Comparison of ENCODE assay signal across 8 cellular contexts in the genomic region with DNA sequence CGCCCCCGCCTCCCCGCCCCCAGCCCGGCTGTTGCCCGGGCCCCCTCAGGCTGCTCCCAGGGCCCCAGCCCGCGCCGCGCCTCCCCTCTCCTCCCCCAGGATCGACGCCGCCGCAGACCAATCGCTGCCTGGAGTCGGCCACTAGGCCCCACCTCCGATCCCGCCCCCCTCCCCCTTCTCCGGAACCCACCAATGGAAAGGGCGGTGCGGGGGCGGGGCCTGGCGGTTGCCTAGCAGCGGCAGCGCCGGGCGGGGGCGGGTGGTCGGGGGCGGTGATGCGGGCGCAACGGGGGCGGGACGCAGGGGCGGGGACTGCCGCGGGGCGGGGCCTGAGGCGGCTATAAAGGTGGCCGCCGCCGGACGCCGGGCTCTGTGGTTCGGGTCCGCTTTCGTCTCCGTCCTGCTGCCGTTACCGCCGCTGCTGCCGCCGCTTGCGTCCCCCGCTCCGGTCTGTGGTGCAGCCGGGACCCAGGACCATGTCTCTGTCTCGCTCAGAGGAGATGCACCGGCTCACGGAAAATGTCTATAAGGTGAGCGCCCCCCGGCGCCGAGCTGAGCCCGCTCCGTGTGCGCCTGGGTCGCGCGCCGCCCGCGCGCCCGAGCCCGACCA. TPM values are rescaled to one million over a fixed set of nuclear protein-coding genes. Genes with fewer than 3 reads are reported as not detected.
DNase-seq lines count a peak whose midpoint lies in the region; ATAC-seq and TF ChIP-seq lines count a peak whose summit lies in the region.

A gene with protein sequence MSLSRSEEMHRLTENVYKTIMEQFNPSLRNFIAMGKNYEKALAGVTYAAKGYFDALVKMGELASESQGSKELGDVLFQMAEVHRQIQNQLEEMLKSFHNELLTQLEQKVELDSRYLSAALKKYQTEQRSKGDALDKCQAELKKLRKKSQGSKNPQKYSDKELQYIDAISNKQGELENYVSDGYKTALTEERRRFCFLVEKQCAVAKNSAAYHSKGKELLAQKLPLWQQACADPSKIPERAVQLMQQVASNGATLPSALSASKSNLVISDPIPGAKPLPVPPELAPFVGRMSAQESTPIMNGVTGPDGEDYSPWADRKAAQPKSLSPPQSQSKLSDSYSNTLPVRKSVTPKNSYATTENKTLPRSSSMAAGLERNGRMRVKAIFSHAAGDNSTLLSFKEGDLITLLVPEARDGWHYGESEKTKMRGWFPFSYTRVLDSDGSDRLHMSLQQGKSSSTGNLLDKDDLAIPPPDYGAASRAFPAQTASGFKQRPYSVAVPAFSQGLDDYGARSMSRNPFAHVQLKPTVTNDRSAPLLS (plus strand): TSS at position 373 of the 610 bp plus-strand sequence. CDS start 104 bp downstream, at position 477.

- peak; percentile 87 to 89 (median 88) for ATAC-seq in T-cell (replicated peaks in 1 of 4)
- peak; percentile 66 to 81 (median 80) for ATAC-seq in heart left ventricle

- H3K4me3 Mint-ChIP-seq in T-cell = peak within 1 kb of the TSS; percentile 81 to 92 (median 86)

- H3K36me3 Mint-ChIP-seq in T-cell = no peaks in the 10 kb centered on the region

- peak within 1 kb of the TSS; percentile 76 to 81 for H3K27ac Mint-ChIP-seq in T-cell

- POLR2A ChIA-PET in T-cell (lab: Charles Lee) = no interaction called here

- no peak for TF ChIP-seq CTCF in HFF-Myc (IDR thresholded peaks at IDR 0.05; ENCODE audit: low read depth, low read length, missing control alignments)
- TF ChIP-seq CTCF in adrenal gland (IDR thresholded peaks at IDR 0.05) = peak in 1 of 6 experiments; percentile 7
- TF ChIP-seq CTCF in heart left ventricle (IDR thresholded peaks at IDR 0.05) = peak in 3 of 12 donors; percentile 13 to 19 (median 13)
- no peak for TF ChIP-seq CTCF in tibial artery (IDR thresholded peaks at IDR 0.05)

- 0 to 2% (median 1%) methylated on average over 5 to 76 of the region's 76 CpGs for WGBS in adrenal gland, 4 donors
- WGBS in heart left ventricle, 4 donors = 0 to 1% (median 1%) methylated on average over 13 to 76 of the region's 76 CpGs

- H3K4me3 ChIP-seq in HFF-Myc (replicated peaks; ENCODE audit: low read depth, low read length) (peak within 1 kb of the TSS; percentile 62), adrenal gland (peak within 1 kb of the TSS in 3 of 4 donors; percentile 18 to 82 (median 56)), heart left ventricle (peak within 1 kb of the TSS; percentile 51 to 89 (median 71)), tibial artery (peak within 1 kb of the TSS; percentile 48 to 62)

- DNase-seq in GF-D8 (lab: John Stamatoyannopoulos, UW) (peak; percentile 80), HFF-Myc (ENCODE audit: extremely low read depth, low read depth) (peak; percentile 59), NCI-H128 (lab: John Stamatoyannopoulos, UW; ENCODE audit: unreplicated experiment) (peak; percentile 53), T-cell (peak; percentile 87 to 100 (median 94)), adrenal gland (peak; percentile 96 to 99 (median 97)), heart left ventricle (peak; percentile 96 to 99 (median 98)), pons (ENCODE audit: low spot score) (peak; percentile 89), tibial artery (peak; percentile 91 to 95)

- CTCF ChIA-PET in T-cell (lab: Charles Lee) = no interaction called here

- H3K27me3 Mint-ChIP-seq in T-cell = peaks cover 0 to 16% of the 10 kb centered on the region in 2 donors

- H3K27ac ChIP-seq in adrenal gland (peak within 1 kb of the TSS in 3 of 5 donors; percentile 26 to 77 (median 77)), heart left ventricle (peak within 1 kb of the TSS; percentile 14 to 75 (median 66)), tibial artery (no peak within 1 kb of the TSS)

- peaks cover 20 to 41% of the 10 kb centered on the region in 2 donors for H3K4me1 ChIP-seq in adrenal gland (replicated peaks in 1 of 2)
- peaks cover 0 to 85% (median 62%) of the 10 kb centered on the region in 12 donors for H3K4me1 ChIP-seq in heart left ventricle
- H3K4me1 ChIP-seq in tibial artery = peaks cover 0 to 46% (median 36%) of the 10 kb centered on the region in 4 donors

- peaks cover 22 to 30% (median 27%) of the 10 kb centered on the region in 3 donors for H3K4me1 Mint-ChIP-seq in T-cell

- no peaks in the 10 kb centered on the region for H3K9me3 Mint-ChIP-seq in T-cell

- H3K36me3 ChIP-seq in adrenal gland (replicated peaks in 1 of 2) = no peaks in the 10 kb centered on the region
- H3K36me3 ChIP-seq in heart left ventricle = no peaks in the 10 kb centered on the region
- no peaks in the 10 kb centered on the region for H3K36me3 ChIP-seq in tibial artery

- H3K27me3 ChIP-seq in adrenal gland (no peaks in the 10 kb centered on the region), heart left ventricle (peaks cover 0 to 6% (median 0%) of the 10 kb centered on the region in 9 donors), tibial artery (peaks cover 0 to 51% of the 10 kb centered on the region in 2 donors)

- TF ChIP-seq POLR2A in adrenal gland (IDR thresholded peaks at IDR 0.05) = peak; percentile 97 to 99
- peak; percentile 86 to 99 for TF ChIP-seq POLR2A in heart left ventricle (IDR thresholded peaks at IDR 0.05)

- intact Hi-C loops in adrenal gland (cut with DNase I) (no loop called here), heart left ventricle (cut with DNase I) (loop anchor here in 4 of 10 donors (5.0 to 10.0 kb wide), 3 partner anchors 43 to 210 kb away; a partner anchor contains a TSS), tibial artery (cut with DNase I; ENCODE audit: low total_unique reads) (loop anchor here (5.0 kb wide), 1 partner anchor 57 kb away; no protein-coding TSS in a partner anchor)

- H3K9me3 ChIP-seq in adrenal gland (replicated peaks in 1 of 3) (no peaks in the 10 kb centered on the region), heart left ventricle (no peaks in the 10 kb centered on the region), tibial artery (no peaks in the 10 kb centered on the region)

RNA-seq across cellular contexts. Expression of the gene that starts here (rescaled TPM):
- total RNA-seq in T-cell = 10 to 100 TPM in 3 of 5 donors, 1 to 10 TPM in 2; 6.3 to 12.0 (median 10.1) TPM
- 10 to 100 TPM in 7 of 8 donors, 1 to 10 TPM in 1; 7.8 to 19.9 (median 15.3) TPM for total RNA-seq in adrenal gland
- polyA plus RNA-seq in adrenal gland = 10 to 100 TPM in 2 of 3 donors, 1 to 10 TPM in 1; 8.7 to 33.4 (median 12.1) TPM
- total RNA-seq in heart left ventricle = 10 to 100 TPM in 8 of 9 donors, 1 to 10 TPM in 1; 8.9 to 30.2 (median 18.8) TPM
- 10 to 100 TPM; 15.3 to 18.5 TPM for polyA plus RNA-seq in heart left ventricle

Comparison
In these comparisons a context has a peak if more than half of its experiments do, and no peak if none do; other contexts are left out.
1. H3K27ac ChIP-seq: peak in adrenal gland (3 of 5) and heart left ventricle (12 of 12); none in tibial artery (0 of 2).
2. Peak in every context shown above with its lines, with median percentiles within 50 percentile points of each other: DNase-seq and H3K4me3 ChIP-seq.